In genomic region chr21:27423906-27424595, GRCh38 we compare ENCODE assay signal across 14 cellular contexts.
DNase-seq lines count a peak whose midpoint lies in the region; ATAC-seq and TF ChIP-seq lines count a peak whose summit lies in the region.
"Had no signal": no experiment of that assay in that cellular context is flagged by ENCODE, and none has a peak within 500 bp of the region (broad histone marks: within the 10 kb centered on the region; RNA-seq: fewer than 3 reads in every experiment).

No MANE protein-coding gene starts in this region.

- H3K4me3 Mint-ChIP-seq in immature natural killer cell, result no peak overlapping the region
- H3K4me3 Mint-ChIP-seq: central memory CD8-positive, alpha-beta T cell; T-helper 1 cell treated with Interleukin-12 subunit alpha and Interleukin-12 subunit beta and Interleukin-4 antibody, amounts not matched to agents 30 μg/mL and 1 μg/mL, for 36 hours had no signal

- H3K9me3 ChIP-seq in mucosa of descending colon, result no peaks in the 10 kb centered on the region

- no peak overlapping the region for H3K4me3 ChIP-seq in fibroblast of pulmonary artery (replicated peaks; ENCODE audit: low read depth, low read length)
- no peak overlapping the region for H3K4me3 ChIP-seq in mucosa of descending colon

- no peak overlapping the region for H3K27ac Mint-ChIP-seq in immature natural killer cell
- H3K27ac Mint-ChIP-seq: T-helper 1 cell treated with Interleukin-12 subunit alpha and Interleukin-12 subunit beta and Interleukin-4 antibody, amounts not matched to agents 30 μg/mL and 1 μg/mL, for 36 hours had no signal

- no peaks in the 10 kb centered on the region for H3K4me1 Mint-ChIP-seq in immature natural killer cell
- H3K4me1 Mint-ChIP-seq: central memory CD8-positive, alpha-beta T cell had no signal

- no peaks in the 10 kb centered on the region for H3K4me1 ChIP-seq in mucosa of descending colon (ENCODE audit: low read depth)

- H3K36me3 Mint-ChIP-seq in immature natural killer cell, result peaks cover 0 to 4% (median 0%) of the 10 kb centered on the region in 3 donors

- TF ChIP-seq CTCF in fibroblast of pulmonary artery (IDR thresholded peaks at IDR 0.05; ENCODE audit: low read length, missing control alignments), result no peak
- no peak for TF ChIP-seq CTCF in mucosa of descending colon (IDR thresholded peaks at IDR 0.05)

- intact Hi-C loops in mucosa of descending colon (cut with DNase I, micrococcal nuclease), result no loop called here

- in situ Hi-C loops in Caki2 (cut with HindIII; ENCODE audit: low pct_unique_long_range_greater_than_20kb, low sequenced_read_pairs), result no loop called here

- H3K9me3 Mint-ChIP-seq in immature natural killer cell, result peaks cover 4 to 28% (median 7%) of the 10 kb centered on the region in 6 donors

- DNase-seq in Caki2 (ENCODE audit: low read depth), result peak; percentile 68
- DNase-seq in RPMI7951 (ENCODE audit: low read depth), result peak; percentile 90
- peak; percentile 70 for DNase-seq in fibroblast of pulmonary artery (ENCODE audit: low read depth)
- no peak for DNase-seq in mucosa of descending colon
- no peak for DNase-seq in immature natural killer cell
- DNase-seq in T1000 (lab: John Stamatoyannopoulos, UW), result no peak
- DNase-seq: GOT3; NCI-H82; nucleus accumbens; stimulated activated CD4-positive, alpha-beta T cell treated with anti-CD3 and anti-CD28 coated beads, Interleukin-4, amount 100 ng/mL, for 4 hours had no signal

- peaks cover 0 to 1% (median 0%) of the 10 kb centered on the region in 3 donors for H3K27me3 Mint-ChIP-seq in immature natural killer cell (ENCODE audit: low read depth in 3 of 3)
- H3K27me3 Mint-ChIP-seq: central memory CD8-positive, alpha-beta T cell had no signal

- ATAC-seq in mucosa of descending colon (peak; percentile 55), GM19455 (IDR thresholded peaks at IDR 0.05; ENCODE audit: unreplicated experiment) (no peak), GM19328 (IDR thresholded peaks at IDR 0.05; ENCODE audit: unreplicated experiment) (no peak)

- H3K36me3 ChIP-seq in mucosa of descending colon (ENCODE audit: low read depth), result no peaks in the 10 kb centered on the region

Comparison
In these comparisons a context has a peak if more than half of its experiments do, and no peak if none do; other contexts are left out.
1. DNase-seq: peak in Caki2 (single experiment), RPMI7951 (single experiment) and fibroblast of pulmonary artery (single experiment); none in mucosa of descending colon (0 of 3), immature natural killer cell (0 of 3) and T1000 (single experiment).